Comparison of ENCODE assay signal across 1 cellular context in genomic region chr16:74666425-74667214, GRCh38.
TF ChIP-seq lines count a peak whose summit lies in the region.

Gene RFWD3 (minus strand): TSS chr16:74666877. CDS start chr16:74661449, 5,428 bp downstream.

TF ChIP-seq in HCT116, 20 proteins besides CTCF, POLR2A, EP300 and RAD21 (continued from another document):
- TF ChIP-seq SP1 (IDR thresholded peaks at IDR 0.05; ENCODE audit: low read depth): peak; percentile 99
- no peak for TF ChIP-seq SRF (IDR thresholded peaks at IDR 0.05; ENCODE audit: low read depth)
- TF ChIP-seq ATF3 (IDR thresholded peaks at IDR 0.05): no peak
- no peak for TF ChIP-seq CEBPB (IDR thresholded peaks at IDR 0.05; ENCODE audit: low read depth)
- TF ChIP-seq CBX3 (IDR thresholded peaks at IDR 0.05; ENCODE audit: low read depth): no peak
